7 cellular contexts compared by ENCODE assay signal in the genomic region with DNA sequence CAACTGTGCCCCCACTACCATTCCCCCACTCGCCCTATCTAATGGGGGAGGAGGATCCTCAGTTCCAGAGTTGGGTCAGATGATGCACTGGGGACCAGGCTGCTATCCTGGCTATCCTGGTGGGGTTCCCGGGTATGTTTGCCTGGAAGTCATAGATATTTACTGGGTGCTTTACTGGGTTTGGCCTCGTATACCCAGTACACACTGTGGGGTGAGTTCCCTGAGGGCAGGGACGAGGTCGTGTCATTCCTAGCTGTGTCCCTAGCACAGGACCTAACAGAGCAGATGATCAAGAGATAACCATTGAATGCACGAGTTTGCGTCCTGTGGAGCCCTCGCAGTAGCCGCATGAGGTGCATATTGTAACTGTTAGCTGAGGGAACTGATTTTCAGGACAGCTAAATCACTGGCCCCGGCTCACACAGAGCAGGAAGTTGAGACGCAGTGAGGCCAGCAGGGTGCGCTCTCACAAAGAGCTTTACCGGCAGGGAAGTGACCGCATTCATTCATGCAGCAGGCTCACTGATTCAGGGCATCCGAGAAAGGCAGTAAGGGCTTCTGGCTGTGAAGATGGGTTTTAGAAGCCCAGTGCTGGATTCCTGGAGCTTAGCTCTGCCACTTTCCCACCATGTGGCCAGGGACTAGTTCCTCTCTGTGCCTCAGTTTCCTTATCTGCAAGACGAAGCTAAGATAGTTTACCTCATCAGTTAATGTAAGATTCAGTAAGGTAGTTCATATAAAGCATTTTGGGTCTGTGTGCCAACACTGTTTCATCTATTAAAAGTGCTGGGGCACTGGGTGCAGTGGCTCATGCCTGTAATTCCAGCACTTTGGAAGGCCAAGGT. TPM values are rescaled to one million over a fixed set of nuclear protein-coding genes. Genes with fewer than 3 reads are reported as not detected.
A peak's percentile ranks its signal among the peaks of the same experiment; 100 is the strongest.
DNase-seq lines count a peak whose midpoint lies in the region; ATAC-seq, FAIRE-seq and TF ChIP-seq lines count a peak whose summit lies in the region.

No MANE protein-coding gene starts in this region.

- FAIRE-seq in GM12892 (lab: Jason Lieb, UNC), result peak; percentile 79

- H3K4me3 ChIP-seq in fibroblast of mammary gland (ENCODE audit: control insufficient read depth, low read depth, low read length), result no peak overlapping the region

- TF ChIP-seq CTCF in fibroblast of mammary gland (conservative IDR thresholded peaks at IDR 0.05; ENCODE audit: control insufficient read depth, insufficient read depth, low read depth, low read length), result peak; percentile 78

- DNase-seq in GM12892 (ENCODE audit: insufficient read length) (no peak), NOMO-1 treated with DMSO at 0.1 percent for 48 hours (lab: John Stamatoyannopoulos, UW; ENCODE audit: unreplicated experiment) (peak; percentile 44), activated T-cell treated with anti-CD3 and anti-CD28 coated beads for 1 hour (ENCODE audit: low read depth) (peak; percentile 55), fibroblast of mammary gland (ENCODE audit: low read depth) (peak; percentile 73), pulmonary artery endothelial cell (ENCODE audit: low read depth, low spot score) (peak; percentile 30), occipital lobe (lab: John Stamatoyannopoulos, UW) (no peak)

- no peak for ATAC-seq in GM18520 (IDR thresholded peaks at IDR 0.05; ENCODE audit: unreplicated experiment)

- TF ChIP-seq POLR2A in GM12892 (IDR thresholded peaks at IDR 0.05; ENCODE audit: low read depth, low read length), result no peak

RNA-seq across cellular contexts. Expression of a gene that starts 6.0 kb away (rescaled TPM):
- 65.5 TPM for polyA plus RNA-seq in GM12892 (2012; ENCODE audit: missing spikeins)
- 376 and 391 TPM in 2 replicates for total RNA-seq in pulmonary artery endothelial cell
- 81.4 TPM for total RNA-seq in occipital lobe

RNA-seq across cellular contexts. Expression of a gene that starts 6.6 kb away (rescaled TPM):
- 38.0 TPM for polyA plus RNA-seq in GM12892 (2012; ENCODE audit: missing spikeins)
- total RNA-seq in pulmonary artery endothelial cell (30.3 and 31.4 TPM in 2 replicates), occipital lobe (14.2 TPM)

RNA-seq across cellular contexts. Expression of a gene that starts 17.2 kb away (rescaled TPM):
- not detected for polyA plus RNA-seq in GM12892 (2012; ENCODE audit: missing spikeins)
- 0.26 TPM in 1 of 2 replicates, not detected in the other for total RNA-seq in pulmonary artery endothelial cell
- total RNA-seq in occipital lobe, result not detected

RNA-seq across cellular contexts. Expression of a gene that starts 24.4 kb away (rescaled TPM):
- polyA plus RNA-seq in GM12892 (2012; ENCODE audit: missing spikeins), result not detected
- not detected in 2 replicates for total RNA-seq in pulmonary artery endothelial cell
- total RNA-seq in occipital lobe, result not detected

RNA-seq across cellular contexts. Expression of a gene that starts 32.0 kb away (rescaled TPM):
- polyA plus RNA-seq in GM12892 (2012; ENCODE audit: missing spikeins), result not detected
- not detected in 2 replicates for total RNA-seq in pulmonary artery endothelial cell
- total RNA-seq in occipital lobe, result not detected

Comparison
In these comparisons a context has a peak if more than half of its experiments do, and no peak if none do; other contexts are left out.
1. DNase-seq: peak in NOMO-1 treated with DMSO at 0.1 percent for 48 hours (single experiment), activated T-cell treated with anti-CD3 and anti-CD28 coated beads for 1 hour (single experiment), fibroblast of mammary gland (single experiment) and pulmonary artery endothelial cell (single experiment); none in GM12892 (single experiment) and occipital lobe (single experiment).